ENCODE assay signal across 8 cellular contexts in the genomic region with DNA sequence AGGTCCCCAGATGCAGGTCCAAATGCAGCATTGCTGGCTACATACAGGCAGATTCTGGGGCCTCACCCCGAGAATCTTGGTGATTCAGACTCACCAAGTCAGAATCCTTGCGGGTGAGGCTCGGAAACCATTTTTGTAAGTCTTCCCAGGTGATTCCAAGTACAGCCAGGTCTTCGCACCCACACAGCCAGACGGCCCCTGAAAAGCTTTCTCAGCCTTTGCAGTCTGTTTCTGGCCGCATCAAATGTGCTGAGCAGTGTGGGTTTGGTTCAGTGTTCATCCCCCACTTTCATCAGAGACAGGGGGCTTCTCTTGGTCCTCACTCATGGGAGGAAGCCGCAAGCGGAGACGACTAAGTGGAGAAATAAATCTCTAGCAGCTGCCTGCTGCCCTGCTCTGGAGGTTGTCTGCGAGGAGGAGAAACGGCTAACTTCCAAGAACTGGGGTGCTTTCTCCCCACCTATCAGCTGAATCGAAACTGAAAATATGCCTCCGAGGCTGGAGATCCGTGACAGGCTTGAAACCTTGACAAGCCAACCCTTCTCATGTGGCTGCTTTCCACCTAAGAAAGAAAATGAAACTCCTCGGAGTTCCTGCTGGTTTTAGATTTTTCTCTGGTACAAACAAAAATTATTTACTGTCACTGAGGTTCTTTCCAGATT. TPM values are rescaled to one million over a fixed set of nuclear protein-coding genes. Genes with fewer than 3 reads are reported as not detected.
DNase-seq lines count a peak whose midpoint lies in the region; ATAC-seq, FAIRE-seq and TF ChIP-seq lines count a peak whose summit lies in the region.

No MANE protein-coding gene starts in this region.

- no peak for TF ChIP-seq EP300 in A549 (IDR thresholded peaks at IDR 0.05)

- ATAC-seq in A549 (no peak), HG03432 (IDR thresholded peaks at IDR 0.05; ENCODE audit: unreplicated experiment) (peak; percentile 88)

- H3K4me3 ChIP-seq in A549: no peak overlapping the region

- peak overlapping the region; percentile 26; the same call in 1 of the 3 replicates for H3K4me2 ChIP-seq in A549

- TF ChIP-seq POLR2A in A549 (IDR thresholded peaks at IDR 0.05; ENCODE audit: low read length) (no peak), erythroblast (IDR thresholded peaks at IDR 0.05; ENCODE audit: low read length) (peak; percentile 23)

- 74% methylated on average over 15 of the region's 15 CpGs for WGBS in A549 (ENCODE audit: missing lambda C conversion rate)

- no peak for TF ChIP-seq RAD21 in A549 (conservative IDR thresholded peaks at IDR 0.05 in 1 of 2, IDR thresholded peaks at IDR 0.05 in 1 of 2)

- peaks cover 17% of the 10 kb centered on the region for H3K4me1 ChIP-seq in A549

- TF ChIP-seq CTCF in A549 (IDR thresholded peaks at IDR 0.05): no peak

- DNase-seq in A549 (ENCODE audit: low read depth in 1 of 2, low spot score in 1 of 2) (no peak), GM19238 (ENCODE audit: insufficient read length, low spot score) (peak; percentile 74), erythroblast (lab: John Stamatoyannopoulos, UW) (peak; percentile 77 to 80), pons (ENCODE audit: low spot score) (peak; percentile 41), NCI-H2029 (lab: John Stamatoyannopoulos, UW) (no peak), COLO829 (ENCODE audit: low spot score) (no peak)
- DNase-seq in activated CD4-positive, alpha-beta T cell treated with anti-CD3 and anti-CD28 coated beads for 4 hours: peak; percentile 72 to 74

- H3K27ac ChIP-seq in A549: peak overlapping the region in 1 of 2 experiments; percentile 23; a peak in 1 of 6 replicates

- H3K9me3 ChIP-seq in A549: no peaks in the 10 kb centered on the region

- CTCF ChIA-PET in A549 (lab: Yijun Ruan, JAX): interaction anchor here (0.6 to 1.8 kb wide), 4 partner anchors 15 to 81 kb away, joined by 3 to 4 read pairs (median 4); partner anchors contain the start of gene RALB

- POLR2A ChIA-PET in A549 (lab: Yijun Ruan, JAX): interaction anchor here (1.7 kb wide), 1 partner anchor 9 kb away, joined by 6 read pairs; the partner anchor contains the start of gene TMEM185B

- no peak for FAIRE-seq in A549 (lab: Jason Lieb, UNC)

TF ChIP-seq in A549, 52 proteins besides CTCF, POLR2A, EP300 and RAD21:
- TF ChIP-seq, protein P1, sequence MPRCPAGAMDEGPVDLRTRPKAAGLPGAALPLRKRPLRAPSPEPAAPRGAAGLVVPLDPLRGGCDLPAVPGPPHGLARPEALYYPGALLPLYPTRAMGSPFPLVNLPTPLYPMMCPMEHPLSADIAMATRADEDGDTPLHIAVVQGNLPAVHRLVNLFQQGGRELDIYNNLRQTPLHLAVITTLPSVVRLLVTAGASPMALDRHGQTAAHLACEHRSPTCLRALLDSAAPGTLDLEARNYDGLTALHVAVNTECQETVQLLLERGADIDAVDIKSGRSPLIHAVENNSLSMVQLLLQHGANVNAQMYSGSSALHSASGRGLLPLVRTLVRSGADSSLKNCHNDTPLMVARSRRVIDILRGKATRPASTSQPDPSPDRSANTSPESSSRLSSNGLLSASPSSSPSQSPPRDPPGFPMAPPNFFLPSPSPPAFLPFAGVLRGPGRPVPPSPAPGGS (IDR thresholded peaks at IDR 0.05): no peak
- TF ChIP-seq NR3C1 (IDR thresholded peaks at IDR 0.05): no peak
- TF ChIP-seq SMC3 (IDR thresholded peaks at IDR 0.05): no peak
- no peak for TF ChIP-seq TFCP2L1 (CRISPR knock-in tag; IDR thresholded peaks at IDR 0.05)
- no peak for TF ChIP-seq HES2 (IDR thresholded peaks at IDR 0.05)
- TF ChIP-seq BHLHE40 (IDR thresholded peaks at IDR 0.05; ENCODE audit: low read depth, low read length): no peak
- no peak for TF ChIP-seq PHF8 (IDR thresholded peaks at IDR 0.05; ENCODE audit: borderline replicate concordance, low read depth)
- TF ChIP-seq ZC3H11A (IDR thresholded peaks at IDR 0.05): no peak
- TF ChIP-seq HEYL (CRISPR knock-in tag; IDR thresholded peaks at IDR 0.05): no peak
- TF ChIP-seq, protein P2, sequence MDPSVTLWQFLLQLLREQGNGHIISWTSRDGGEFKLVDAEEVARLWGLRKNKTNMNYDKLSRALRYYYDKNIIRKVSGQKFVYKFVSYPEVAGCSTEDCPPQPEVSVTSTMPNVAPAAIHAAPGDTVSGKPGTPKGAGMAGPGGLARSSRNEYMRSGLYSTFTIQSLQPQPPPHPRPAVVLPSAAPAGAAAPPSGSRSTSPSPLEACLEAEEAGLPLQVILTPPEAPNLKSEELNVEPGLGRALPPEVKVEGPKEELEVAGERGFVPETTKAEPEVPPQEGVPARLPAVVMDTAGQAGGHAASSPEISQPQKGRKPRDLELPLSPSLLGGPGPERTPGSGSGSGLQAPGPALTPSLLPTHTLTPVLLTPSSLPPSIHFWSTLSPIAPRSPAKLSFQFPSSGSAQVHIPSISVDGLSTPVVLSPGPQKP (IDR thresholded peaks at IDR 0.05; ENCODE audit: low read depth, low read length): no peak
- TF ChIP-seq, protein P3, sequence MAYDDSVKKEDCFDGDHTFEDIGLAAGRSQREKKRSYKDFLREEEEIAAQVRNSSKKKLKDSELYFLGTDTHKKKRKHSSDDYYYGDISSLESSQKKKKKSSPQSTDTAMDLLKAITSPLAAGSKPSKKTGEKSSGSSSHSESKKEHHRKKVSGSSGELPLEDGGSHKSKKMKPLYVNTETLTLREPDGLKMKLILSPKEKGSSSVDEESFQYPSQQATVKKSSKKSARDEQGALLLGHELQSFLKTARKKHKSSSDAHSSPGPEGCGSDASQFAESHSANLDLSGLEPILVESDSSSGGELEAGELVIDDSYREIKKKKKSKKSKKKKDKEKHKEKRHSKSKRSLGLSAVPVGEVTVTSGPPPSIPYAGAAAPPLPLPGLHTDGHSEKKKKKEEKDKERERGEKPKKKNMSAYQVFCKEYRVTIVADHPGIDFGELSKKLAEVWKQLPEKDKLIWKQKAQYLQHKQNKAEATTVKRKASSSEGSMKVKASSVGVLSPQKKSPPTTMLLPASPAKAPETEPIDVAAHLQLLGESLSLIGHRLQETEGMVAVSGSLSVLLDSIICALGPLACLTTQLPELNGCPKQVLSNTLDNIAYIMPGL (CRISPR knock-in tag; IDR thresholded peaks at IDR 0.05; ENCODE audit: borderline replicate concordance): no peak
- no peak for TF ChIP-seq CHD2 (IDR thresholded peaks at IDR 0.05; ENCODE audit: low read length, partially characterized antibody)
- TF ChIP-seq MYC (IDR thresholded peaks at IDR 0.05; ENCODE audit: borderline replicate concordance, low read length): no peak
- TF ChIP-seq ZSCAN20 (CRISPR knock-in tag; IDR thresholded peaks at IDR 0.05): no peak
- TF ChIP-seq ESRRA (IDR thresholded peaks at IDR 0.05; ENCODE audit: borderline replicate concordance, low read length): no peak
- TF ChIP-seq ZNF302 (CRISPR knock-in tag; IDR thresholded peaks at IDR 0.05): no peak
- TF ChIP-seq RNF2 (IDR thresholded peaks at IDR 0.05; ENCODE audit: borderline replicate concordance, low read depth): no peak

RNA-seq across cellular contexts. Expression of gene TMEM185B, which starts 8.9 kb away (rescaled TPM):
- 41.8 and 48.5 TPM in 2 replicates for polyA plus RNA-seq in A549 (2011; rRNA removed)
- 45.8 and 58.0 TPM in 2 replicates for polyA plus RNA-seq in A549 (2012; cell fraction: cytosol; rRNA removed)
- 57.3 and 71.9 TPM in 2 replicates for polyA plus RNA-seq in A549 (2012; cell fraction: nucleus; rRNA removed)
- 28.7 to 31.5 TPM (median 30.3 TPM) in 3 replicates for polyA plus RNA-seq in A549 (2017; fragmentation: RNase III; extraction: RNeasy Plus Mini Kit Qiagen cat#74134 plus additional on column Dnase treatment)
- 24.1 and 30.9 TPM in 2 replicates for polyA minus RNA-seq in A549 (2011; rRNA and poly(A)+ RNA removed)

RNA-seq across cellular contexts. Expression of gene RALB, which starts 20.5 kb away (rescaled TPM):
- polyA plus RNA-seq in A549 (2011; rRNA removed) (65.9 and 72.9 TPM in 2 replicates), A549 (2017; fragmentation: RNase III; extraction: RNeasy Plus Mini Kit Qiagen cat#74134 plus additional on column Dnase treatment) (71.5 to 77.4 TPM (median 76.5 TPM) in 3 replicates)
- 33.6 and 34.3 TPM in 2 replicates for polyA plus RNA-seq in A549 (2012; cell fraction: cytosol; rRNA removed)
- 10.4 and 19.1 TPM in 2 replicates for polyA plus RNA-seq in A549 (2012; cell fraction: nucleus; rRNA removed)
- polyA minus RNA-seq in A549 (2011; rRNA and poly(A)+ RNA removed): 21.5 and 22.6 TPM in 2 replicates

Comparison
In these comparisons a context has a peak if more than half of its experiments do, and no peak if none do; other contexts are left out.
1. DNase-seq: peak in GM19238 (single experiment), activated CD4-positive, alpha-beta T cell treated with anti-CD3 and anti-CD28 coated beads for 4 hours (2 of 2), erythroblast (2 of 2) and pons (single experiment); none in A549 (0 of 2), NCI-H2029 (single experiment) and COLO829 (single experiment).